In the genomic region with DNA sequence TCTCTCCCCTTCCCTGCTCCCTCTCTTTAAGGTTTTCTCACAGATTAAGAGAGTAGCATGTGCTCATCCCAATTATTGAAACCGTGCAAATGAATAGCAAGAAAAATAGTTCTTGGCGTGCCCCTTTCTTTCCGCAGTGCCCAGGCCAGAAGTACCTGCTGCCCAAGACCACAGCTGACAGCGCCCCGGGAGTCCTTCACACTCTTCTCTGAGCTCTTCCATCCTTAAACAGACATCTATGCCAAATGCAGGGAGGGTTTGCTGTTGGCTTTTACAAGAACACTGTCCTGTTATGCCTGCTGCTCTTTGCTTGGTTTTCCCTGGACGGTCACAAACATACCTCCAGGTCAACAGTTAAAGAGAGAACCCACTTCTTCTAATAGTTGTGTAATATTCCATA, we compare ENCODE assay signal across 13 cellular contexts.
A peak's percentile ranks its signal among the peaks of the same experiment; 100 is the strongest.
DNase-seq lines count a peak whose midpoint lies in the region; ATAC-seq lines count a peak whose summit lies in the region.
"Had no signal": no experiment of that assay in that cellular context is flagged by ENCODE, and none has a peak within 500 bp of the region (broad histone marks: within the 10 kb centered on the region; RNA-seq: fewer than 3 reads in every experiment).

No MANE protein-coding gene starts in this region.

- DNase-seq in NCI-H510A treated with DMSO at 0.1 percent for 48 hours (lab: John Stamatoyannopoulos, UW) (peak; percentile 8), NCI-H510A (lab: John Stamatoyannopoulos, UW) (no peak), cerebellar nuclear complex (lab: John Stamatoyannopoulos, UW) (peak; percentile 34 to 46), OCI-M2 (lab: John Stamatoyannopoulos, UW; ENCODE audit: unreplicated experiment) (no peak)
- DNase-seq: AML-193; Caco-2; Calu3; CD4-positive, alpha-beta T cell; CD8-positive, alpha-beta T cell; GDM1 had no signal

- ATAC-seq in HG03565 (IDR thresholded peaks at IDR 0.05; ENCODE audit: unreplicated experiment): no peak
- ATAC-seq: A549; CD8-positive, alpha-beta T cell; GM12878 had no signal

Comparison
In these comparisons a context has a peak if more than half of its experiments do, and no peak if none do; other contexts are left out.
1. DNase-seq: peak in NCI-H510A treated with DMSO at 0.1 percent for 48 hours (single experiment) and cerebellar nuclear complex (2 of 2); none in NCI-H510A (single experiment) and OCI-M2 (single experiment).